Comparison of ENCODE assay signal across 18 cellular contexts in genomic region chr6:150729188-150729748, GRCh38.
"Had no signal": no experiment of that assay in that cellular context is flagged by ENCODE, and none has a peak within 500 bp of the region (broad histone marks: within the 10 kb centered on the region; RNA-seq: fewer than 3 reads in every experiment).

No MANE protein-coding gene starts in this region.

- H3K36me3 ChIP-seq: thoracic aorta, upper lobe of right lung had no signal

- H3K4me1 ChIP-seq: upper lobe of right lung had no signal

- H3K27me3 ChIP-seq: esophagus squamous epithelium, upper lobe of right lung had no signal

- H3K9me3 ChIP-seq: esophagus squamous epithelium, thoracic aorta, upper lobe of right lung had no signal

- H3K27ac ChIP-seq: esophagus squamous epithelium, parathyroid adenoma, thoracic aorta, upper lobe of right lung had no signal

- H3K9me3 Mint-ChIP-seq: activated CD8-positive, alpha-beta T cell treated with anti-CD3 and anti-CD28 coated beads for 36 hours; activated naive CD8-positive, alpha-beta T cell treated with anti-CD3 and anti-CD28 coated beads, Interleukin-2, amount 10 ng/mL, durations not matched to agents 7 days and 5 days; activated T-helper 17 cell treated with anti-CD3 and anti-CD28 coated beads, Interleukin-2, amount 50 U/mL, for 72 hours; effector memory CD8-positive, alpha-beta T cell; natural killer cell treated with Interleukin-12 subunit alpha and Interleukin-12 subunit beta and Interleukin-15 and Interleukin-18, amount 100 ng/mL, for 72 hours had no signal

- H3K36me3 Mint-ChIP-seq: activated naive CD8-positive, alpha-beta T cell treated with anti-CD3 and anti-CD28 coated beads, Interleukin-2, amount 10 ng/mL, durations not matched to agents 7 days and 5 days; natural killer cell treated with Interleukin-12 subunit alpha and Interleukin-12 subunit beta and Interleukin-15 and Interleukin-18, amount 100 ng/mL, for 72 hours had no signal

- H3K9ac ChIP-seq: parathyroid adenoma had no signal

- ATAC-seq: activated CD8-positive, alpha-beta T cell treated with anti-CD3 and anti-CD28 coated beads for 36 hours; activated T-helper 17 cell treated with anti-CD3 and anti-CD28 coated beads, Interleukin-2, amount 50 U/mL, for 72 hours; effector memory CD8-positive, alpha-beta T cell; natural killer cell treated with Interleukin-12 subunit alpha and Interleukin-12 subunit beta and Interleukin-15 and Interleukin-18, amount 100 ng/mL, for 72 hours; upper lobe of right lung had no signal

- H3K4me3 Mint-ChIP-seq: activated CD8-positive, alpha-beta T cell treated with anti-CD3 and anti-CD28 coated beads for 36 hours; activated naive CD8-positive, alpha-beta T cell treated with anti-CD3 and anti-CD28 coated beads, Interleukin-2, amount 10 ng/mL, durations not matched to agents 7 days and 5 days; activated T-helper 17 cell treated with anti-CD3 and anti-CD28 coated beads, Interleukin-2, amount 50 U/mL, for 72 hours; effector memory CD8-positive, alpha-beta T cell; natural killer cell treated with Interleukin-12 subunit alpha and Interleukin-12 subunit beta and Interleukin-15 and Interleukin-18, amount 100 ng/mL, for 72 hours had no signal

- H3K4me1 Mint-ChIP-seq: activated naive CD8-positive, alpha-beta T cell treated with anti-CD3 and anti-CD28 coated beads, Interleukin-2, amount 10 ng/mL, durations not matched to agents 7 days and 5 days; activated T-helper 17 cell treated with anti-CD3 and anti-CD28 coated beads, Interleukin-2, amount 50 U/mL, for 72 hours had no signal

- H3K4me3 ChIP-seq: esophagus squamous epithelium, smooth muscle cell, thoracic aorta, upper lobe of right lung had no signal

- H3K27ac Mint-ChIP-seq: activated CD8-positive, alpha-beta T cell treated with anti-CD3 and anti-CD28 coated beads for 36 hours; activated naive CD8-positive, alpha-beta T cell treated with anti-CD3 and anti-CD28 coated beads, Interleukin-2, amount 10 ng/mL, durations not matched to agents 7 days and 5 days; activated T-helper 17 cell treated with anti-CD3 and anti-CD28 coated beads, Interleukin-2, amount 50 U/mL, for 72 hours; effector memory CD8-positive, alpha-beta T cell; natural killer cell treated with Interleukin-12 subunit alpha and Interleukin-12 subunit beta and Interleukin-15 and Interleukin-18, amount 100 ng/mL, for 72 hours had no signal

- H3K4me2 ChIP-seq: smooth muscle cell had no signal

- H2AFZ ChIP-seq: parathyroid adenoma had no signal

- H3K27me3 Mint-ChIP-seq: activated naive CD8-positive, alpha-beta T cell treated with anti-CD3 and anti-CD28 coated beads, Interleukin-2, amount 10 ng/mL, durations not matched to agents 7 days and 5 days; activated T-helper 17 cell treated with anti-CD3 and anti-CD28 coated beads, Interleukin-2, amount 50 U/mL, for 72 hours; effector memory CD8-positive, alpha-beta T cell had no signal

- DNase-seq: activated CD4-positive, alpha-beta T cell treated with anti-CD3 and anti-CD28 coated beads for 48 hours; activated CD4-positive, CD25-positive, alpha-beta regulatory T cell; activated CD8-positive, alpha-beta T cell treated with anti-CD3 and anti-CD28 coated beads for 36 hours; activated naive CD4-positive, alpha-beta T cell; activated naive CD8-positive, alpha-beta T cell treated with anti-CD3 and anti-CD28 coated beads, Interleukin-2, amount 10 ng/mL, durations not matched to agents 7 days and 5 days; activated T-cell treated with anti-CD3 and anti-CD28 coated beads, Interleukin-2, amount 50 U/mL, for 1 hour; amygdala; caudate nucleus; effector memory CD8-positive, alpha-beta T cell; esophagus squamous epithelium; mesenchymal stem cell; stimulated activated CD4-positive, alpha-beta T cell treated with anti-CD3 and anti-CD28 coated beads, Interleukin-4, amount 100 ng/mL, for 1 hour; upper lobe of right lung had no signal
